Comparison of ENCODE assay signal across 8 cellular contexts in genomic region chr13:62357887-62358645, GRCh38.
A peak's percentile ranks its signal among the peaks of the same experiment; 100 is the strongest.
DNase-seq lines count a peak whose midpoint lies in the region; ATAC-seq, FAIRE-seq and TF ChIP-seq lines count a peak whose summit lies in the region.

No MANE protein-coding gene starts in this region.

- CTCF ChIA-PET in endothelial cell of umbilical vein (lab: Charles Lee) = interaction anchor here (0.9 to 1.8 kb wide), 3 partner anchors 37 to 947 kb away, joined by 3 to 11 read pairs (median 3); no protein-coding TSS in a partner anchor

- BruUV-seq in endothelial cell of umbilical vein (replicated peaks; lab: Mats Ljungman, UMichigan) = no TSS peak

- peak; percentile 43 for FAIRE-seq in endothelial cell of umbilical vein (lab: Jason Lieb, UNC)

- H3K9me3 ChIP-seq in endothelial cell of umbilical vein (replicated peaks; ENCODE audit: control insufficient read depth, insufficient read depth, low read length) (no peaks in the 10 kb centered on the region), upper lobe of right lung (no peaks in the 10 kb centered on the region)

- H3K9me1 ChIP-seq in endothelial cell of umbilical vein (replicated peaks; ENCODE audit: control insufficient read depth, extremely low read depth, insufficient read depth, low read length) = no peaks in the 10 kb centered on the region

- H3K9ac ChIP-seq in endothelial cell of umbilical vein (replicated peaks; ENCODE audit: extremely low read depth, insufficient read depth, low read length) = no peak overlapping the region

- no peak for TF ChIP-seq POLR2A in endothelial cell of umbilical vein (IDR thresholded peaks at IDR 0.05; ENCODE audit: low read depth, low read length)

- POLR2A ChIA-PET in endothelial cell of umbilical vein (lab: Charles Lee) = no interaction called here

- DNase-seq in NCI-H526 treated with DMSO at 0.1 percent for 48 hours (lab: John Stamatoyannopoulos, UW) (peak; percentile 29), endothelial cell of umbilical vein (ENCODE audit: low read depth, low spot score) (peak; percentile 27), upper lobe of right lung (no peak), nucleus accumbens (lab: John Stamatoyannopoulos, UW) (no peak)
- DNase-seq in stimulated activated CD4-positive, alpha-beta T cell treated with anti-CD3 and anti-CD28 coated beads, Interleukin-15, amount 100 ng/mL, for 24 hours = no peak

- H3K4me1 ChIP-seq in endothelial cell of umbilical vein (ENCODE audit: control insufficient read depth, extremely low read depth, insufficient read depth, low read length) (no peaks in the 10 kb centered on the region), upper lobe of right lung (no peaks in the 10 kb centered on the region)

- TF ChIP-seq CTCF in GM12872 (IDR thresholded peaks at IDR 0.05; ENCODE audit: insufficient read depth, low read depth, low read length) (peak; percentile 78), endothelial cell of umbilical vein (IDR thresholded peaks at IDR 0.05; ENCODE audit: extremely low read depth in 1 of 2, insufficient read depth in 1 of 2, low read depth in 1 of 2, low read length in 2 of 2) (peak; percentile 23 to 26), upper lobe of right lung (IDR thresholded peaks at IDR 0.05) (no peak)

- dilution Hi-C loops in endothelial cell of umbilical vein (cut with MboI; ENCODE audit: extremely low pct_ligation_motif_present, low sequenced_read_pairs) = no loop called here

- H3K79me2 ChIP-seq in endothelial cell of umbilical vein (ENCODE audit: control insufficient read depth, insufficient read depth, low read length) = no peaks in the 10 kb centered on the region

- H3K27ac ChIP-seq in endothelial cell of umbilical vein (ENCODE audit: insufficient read depth, low read depth, low read length) (no peak overlapping the region), upper lobe of right lung (no peak overlapping the region)

- no peak overlapping the region for H3K4me2 ChIP-seq in endothelial cell of umbilical vein (ENCODE audit: insufficient read depth, low read length)

- no peaks in the 10 kb centered on the region for H4K20me1 ChIP-seq in endothelial cell of umbilical vein (replicated peaks; ENCODE audit: control insufficient read depth, extremely low read depth, insufficient read depth, low read length)

- H3K27me3 ChIP-seq in endothelial cell of umbilical vein (ENCODE audit: control insufficient read depth in 2 of 2, insufficient read depth in 2 of 2, low read length in 2 of 2) = no peaks in the 10 kb centered on the region
- no peaks in the 10 kb centered on the region for H3K27me3 ChIP-seq in upper lobe of right lung

- intact Hi-C loops in endothelial cell of umbilical vein (cut with micrococcal nuclease) = loop anchor here (1.0 to 10.0 kb wide), 4 partner anchors 36 to 477 kb away; no protein-coding TSS in a partner anchor
- intact Hi-C loops in upper lobe of right lung (cut with DNase I) = no loop called here

- H3K4me3 ChIP-seq in endothelial cell of umbilical vein (replicated peaks in 1 of 3; ENCODE audit: insufficient read depth in 1 of 3, low read depth in 1 of 3, low read length in 3 of 3) (no peak overlapping the region), upper lobe of right lung (no peak overlapping the region)

- no peak overlapping the region for H2AFZ ChIP-seq in endothelial cell of umbilical vein (ENCODE audit: low read depth, low read length)

- no peaks in the 10 kb centered on the region for H3K36me3 ChIP-seq in endothelial cell of umbilical vein (ENCODE audit: control insufficient read depth in 2 of 2, extremely low read depth in 1 of 2, insufficient read depth in 2 of 2, low read length in 2 of 2)
- no peaks in the 10 kb centered on the region for H3K36me3 ChIP-seq in upper lobe of right lung

- ATAC-seq in HG02678 (IDR thresholded peaks at IDR 0.05; ENCODE audit: unreplicated experiment) (peak; percentile 84), upper lobe of right lung (peak; percentile 60), GM18873 (IDR thresholded peaks at IDR 0.05; ENCODE audit: low FRiP score, unreplicated experiment) (no peak)

TF ChIP-seq in endothelial cell of umbilical vein, 7 proteins besides CTCF, POLR2A, EP300 and RAD21:
- TF ChIP-seq JUN (IDR thresholded peaks at IDR 0.05; ENCODE audit: borderline replicate concordance, insufficient read depth, insufficient read length, low read depth) (no peak), MYC (IDR thresholded peaks at IDR 0.05; ENCODE audit: low read depth, low read length) (no peak), FOS (IDR thresholded peaks at IDR 0.05; ENCODE audit: borderline replicate concordance, insufficient read depth, low read length) (no peak), POLR2AphosphoS5 (IDR thresholded peaks at IDR 0.05; ENCODE audit: insufficient read depth, low read depth, low read length) (no peak), GATA2 (IDR thresholded peaks at IDR 0.05; ENCODE audit: insufficient read depth, insufficient read length, low read depth, low read length) (no peak)

Comparison
In these comparisons a context has a peak if more than half of its experiments do, and no peak if none do; other contexts are left out.
1. DNase-seq: peak in NCI-H526 treated with DMSO at 0.1 percent for 48 hours (single experiment) and endothelial cell of umbilical vein (single experiment); none in upper lobe of right lung (single experiment), stimulated activated CD4-positive, alpha-beta T cell treated with anti-CD3 and anti-CD28 coated beads, Interleukin-15, amount 100 ng/mL, for 24 hours (single experiment) and nucleus accumbens (0 of 56).